In genomic region chr2:20667151-20667530, GRCh38 we compare ENCODE assay signal across 9 cellular contexts. TPM values are rescaled to one million over a fixed set of nuclear protein-coding genes. Genes with fewer than 3 reads are reported as not detected.
DNase-seq lines count a peak whose midpoint lies in the region; ATAC-seq, FAIRE-seq and TF ChIP-seq lines count a peak whose summit lies in the region.
"Had no signal": no experiment of that assay in that cellular context is flagged by ENCODE, and none has a peak within 500 bp of the region (broad histone marks: within the 10 kb centered on the region; RNA-seq: fewer than 3 reads in every experiment).

No MANE protein-coding gene starts in this region.

- intact Hi-C loops in activated CD4-positive, alpha-beta memory T cell treated with anti-CD3 and anti-CD28 coated beads for 36 hours (cut with micrococcal nuclease) = no loop called here
- intact Hi-C loops in kidney (cut with DNase I) = no loop called here
- intact Hi-C loops in activated T-helper 2 cell treated with anti-CD3 and anti-CD28 coated beads, Interferon-gamma antibody, Interleukin-2, Interleukin-4, amounts not matched to agents 10 μg/mL and 5 μg/mL and 100 μg/mL, durations not matched to agents 14 hours and 24 hours and 36 hours (cut with micrococcal nuclease) = loop anchor here (5.0 to 10.0 kb wide), 2 partner anchors 448 to 1315 kb away; no protein-coding TSS in a partner anchor

- H3K27ac Mint-ChIP-seq in activated CD4-positive, alpha-beta memory T cell treated with anti-CD3 and anti-CD28 coated beads for 36 hours = no peak overlapping the region
- no peak overlapping the region for H3K27ac Mint-ChIP-seq in activated CD4-positive, alpha-beta memory T cell treated with anti-CD3 and anti-CD28 coated beads, Interleukin-2, amount 10 ng/mL, durations not matched to agents 7 days and 5 days
- H3K27ac Mint-ChIP-seq in WTC11 (no peak overlapping the region), type B pancreatic cell (no peak overlapping the region)
- no peak overlapping the region for H3K27ac Mint-ChIP-seq in activated T-helper 2 cell treated with anti-CD3 and anti-CD28 coated beads, Interferon-gamma antibody, Interleukin-2, Interleukin-4, amounts not matched to agents 10 μg/mL and 5 μg/mL and 100 μg/mL, durations not matched to agents 14 hours and 24 hours and 36 hours

- no peaks in the 10 kb centered on the region for H3K36me3 Mint-ChIP-seq in activated CD4-positive, alpha-beta memory T cell treated with anti-CD3 and anti-CD28 coated beads for 36 hours
- H3K36me3 Mint-ChIP-seq in activated CD4-positive, alpha-beta memory T cell treated with anti-CD3 and anti-CD28 coated beads, Interleukin-2, amount 10 ng/mL, durations not matched to agents 7 days and 5 days (ENCODE audit: low read depth) = no peaks in the 10 kb centered on the region
- H3K36me3 Mint-ChIP-seq in WTC11 (no peaks in the 10 kb centered on the region), type B pancreatic cell (no peaks in the 10 kb centered on the region)
- no peaks in the 10 kb centered on the region for H3K36me3 Mint-ChIP-seq in activated T-helper 2 cell treated with anti-CD3 and anti-CD28 coated beads, Interferon-gamma antibody, Interleukin-2, Interleukin-4, amounts not matched to agents 10 μg/mL and 5 μg/mL and 100 μg/mL, durations not matched to agents 14 hours and 24 hours and 36 hours (ENCODE audit: low read depth)
- H3K36me3 Mint-ChIP-seq: brain had no signal

- H3K4me1 Mint-ChIP-seq in activated CD4-positive, alpha-beta memory T cell treated with anti-CD3 and anti-CD28 coated beads for 36 hours (ENCODE audit: low read depth) = peaks cover 9% of the 10 kb centered on the region
- peaks cover 13% of the 10 kb centered on the region for H3K4me1 Mint-ChIP-seq in activated CD4-positive, alpha-beta memory T cell treated with anti-CD3 and anti-CD28 coated beads, Interleukin-2, amount 10 ng/mL, durations not matched to agents 7 days and 5 days
- H3K4me1 Mint-ChIP-seq in WTC11 = peaks cover 42% of the 10 kb centered on the region
- H3K4me1 Mint-ChIP-seq in type B pancreatic cell (ENCODE audit: unreplicated experiment) = peaks cover 4% of the 10 kb centered on the region
- H3K4me1 Mint-ChIP-seq in activated T-helper 2 cell treated with anti-CD3 and anti-CD28 coated beads, Interferon-gamma antibody, Interleukin-2, Interleukin-4, amounts not matched to agents 10 μg/mL and 5 μg/mL and 100 μg/mL, durations not matched to agents 14 hours and 24 hours and 36 hours (ENCODE audit: low read depth) = no peaks in the 10 kb centered on the region

- H3K4me3 Mint-ChIP-seq in activated CD4-positive, alpha-beta memory T cell treated with anti-CD3 and anti-CD28 coated beads for 36 hours = no peak overlapping the region
- H3K4me3 Mint-ChIP-seq in activated CD4-positive, alpha-beta memory T cell treated with anti-CD3 and anti-CD28 coated beads, Interleukin-2, amount 10 ng/mL, durations not matched to agents 7 days and 5 days = no peak overlapping the region
- H3K4me3 Mint-ChIP-seq in WTC11 (peak overlapping the region; percentile 53), type B pancreatic cell (no peak overlapping the region)
- H3K4me3 Mint-ChIP-seq in activated T-helper 2 cell treated with anti-CD3 and anti-CD28 coated beads, Interferon-gamma antibody, Interleukin-2, Interleukin-4, amounts not matched to agents 10 μg/mL and 5 μg/mL and 100 μg/mL, durations not matched to agents 14 hours and 24 hours and 36 hours (ENCODE audit: low read depth) = no peak overlapping the region

- CTCF ChIA-PET in activated CD4-positive, alpha-beta memory T cell treated with anti-CD3 and anti-CD28 coated beads for 36 hours (lab: Charles Lee) = interaction anchor here (0.8 to 3.4 kb wide), 3 partner anchors 10 to 220 kb away, joined by 3 to 18 read pairs (median 3); partner anchors contain the start of genes HS1BP3 and RHOB
- CTCF ChIA-PET in activated CD4-positive, alpha-beta memory T cell treated with anti-CD3 and anti-CD28 coated beads, Interleukin-2, amount 10 ng/mL, durations not matched to agents 7 days and 5 days (lab: Charles Lee) = interaction anchor here (1.3 kb wide), 1 partner anchor 11 kb away, joined by 4 read pairs; no protein-coding TSS in a partner anchor
- CTCF ChIA-PET in WTC11 (lab: Charles Lee) = interaction anchor here (0.6 to 8.9 kb wide), 11 partner anchors 7 to 1787 kb away, joined by 3 to 329 read pairs (median 3); partner anchors contain the start of genes HS1BP3 and RHOB

- no peak overlapping the region for H3K27ac ChIP-seq in kidney (ENCODE audit: low read depth in 2 of 2, low read length in 2 of 2)

- TF ChIP-seq CTCF in WTC11 (IDR thresholded peaks at IDR 0.05) = no peak; the same call in 1 of the 2 replicates
- no peak for TF ChIP-seq CTCF in kidney (IDR thresholded peaks at IDR 0.05; ENCODE audit: borderline replicate concordance, extremely low read depth, insufficient read depth)
- TF ChIP-seq CTCF in type B pancreatic cell (conservative IDR thresholded peaks at IDR 0.05) = peak; percentile 25

- no peaks in the 10 kb centered on the region for H3K9me3 Mint-ChIP-seq in activated CD4-positive, alpha-beta memory T cell treated with anti-CD3 and anti-CD28 coated beads for 36 hours
- H3K9me3 Mint-ChIP-seq in activated CD4-positive, alpha-beta memory T cell treated with anti-CD3 and anti-CD28 coated beads, Interleukin-2, amount 10 ng/mL, durations not matched to agents 7 days and 5 days = no peaks in the 10 kb centered on the region
- no peaks in the 10 kb centered on the region for H3K9me3 Mint-ChIP-seq in WTC11
- no peaks in the 10 kb centered on the region for H3K9me3 Mint-ChIP-seq in type B pancreatic cell
- H3K9me3 Mint-ChIP-seq in activated T-helper 2 cell treated with anti-CD3 and anti-CD28 coated beads, Interferon-gamma antibody, Interleukin-2, Interleukin-4, amounts not matched to agents 10 μg/mL and 5 μg/mL and 100 μg/mL, durations not matched to agents 14 hours and 24 hours and 36 hours = no peaks in the 10 kb centered on the region

- FAIRE-seq in kidney (lab: Jason Lieb, UNC) = no peak

- peak; percentile 20 for DNase-seq in activated CD4-positive, alpha-beta memory T cell treated with anti-CD3 and anti-CD28 coated beads for 36 hours
- no peak for DNase-seq in activated CD4-positive, alpha-beta memory T cell treated with anti-CD3 and anti-CD28 coated beads, Interleukin-2, amount 10 ng/mL, durations not matched to agents 7 days and 5 days
- no peak for DNase-seq in WTC11 (ENCODE audit: low spot score)
- no peak for DNase-seq in kidney
- no peak for DNase-seq in type B pancreatic cell (ENCODE audit: extremely low spot score, unreplicated experiment)
- no peak for DNase-seq in activated T-helper 2 cell treated with anti-CD3 and anti-CD28 coated beads, Interferon-gamma antibody, Interleukin-2, Interleukin-4, amounts not matched to agents 10 μg/mL and 5 μg/mL and 100 μg/mL, durations not matched to agents 14 hours and 24 hours and 36 hours (ENCODE audit: low spot score)
- DNase-seq in T-helper 9 cell = no peak
- no peak for DNase-seq in GF-D8 (lab: John Stamatoyannopoulos, UW)

- POLR2A ChIA-PET in activated CD4-positive, alpha-beta memory T cell treated with anti-CD3 and anti-CD28 coated beads for 36 hours (lab: Charles Lee) = interaction anchor here (0.6 kb wide), 1 partner anchor 156 kb away, joined by 3 read pairs; the partner anchor contains the start of gene LDAH
- POLR2A ChIA-PET in activated CD4-positive, alpha-beta memory T cell treated with anti-CD3 and anti-CD28 coated beads, Interleukin-2, amount 10 ng/mL, durations not matched to agents 7 days and 5 days (lab: Charles Lee) = interaction anchor here (1.8 kb wide), 1 partner anchor 10 kb away, joined by 11 read pairs; no protein-coding TSS in a partner anchor
- POLR2A ChIA-PET in WTC11 (lab: Charles Lee) = interaction anchor here (1.4 kb wide), 1 partner anchor 221 kb away, joined by 3 read pairs; no protein-coding TSS in a partner anchor

- H3K36me3 ChIP-seq in kidney (ENCODE audit: control insufficient read depth in 1 of 2, insufficient read depth in 2 of 2, low read length in 2 of 2) = no peaks in the 10 kb centered on the region

- peaks cover 13 to 24% of the 10 kb centered on the region in 2 donors for H3K4me1 ChIP-seq in kidney (ENCODE audit: control insufficient read depth in 1 of 2, insufficient read depth in 1 of 2, low read depth in 1 of 2, low read length in 2 of 2)

- H3K27me3 Mint-ChIP-seq in activated CD4-positive, alpha-beta memory T cell treated with anti-CD3 and anti-CD28 coated beads for 36 hours = peaks cover 65% of the 10 kb centered on the region
- peaks cover 73% of the 10 kb centered on the region for H3K27me3 Mint-ChIP-seq in activated CD4-positive, alpha-beta memory T cell treated with anti-CD3 and anti-CD28 coated beads, Interleukin-2, amount 10 ng/mL, durations not matched to agents 7 days and 5 days
- peaks cover 96% of the 10 kb centered on the region for H3K27me3 Mint-ChIP-seq in WTC11 (ENCODE audit: low read depth)
- peaks cover 90% of the 10 kb centered on the region for H3K27me3 Mint-ChIP-seq in type B pancreatic cell
- H3K27me3 Mint-ChIP-seq in activated T-helper 2 cell treated with anti-CD3 and anti-CD28 coated beads, Interferon-gamma antibody, Interleukin-2, Interleukin-4, amounts not matched to agents 10 μg/mL and 5 μg/mL and 100 μg/mL, durations not matched to agents 14 hours and 24 hours and 36 hours (ENCODE audit: low read depth) = peaks cover 60% of the 10 kb centered on the region

- no peak overlapping the region for H3K9ac ChIP-seq in kidney (ENCODE audit: low read length in 2 of 2)

- peak; percentile 2 for ATAC-seq in WTC11

- no peaks in the 10 kb centered on the region for H3K9me3 ChIP-seq in kidney (ENCODE audit: control insufficient read depth in 1 of 2, low read length in 2 of 2)

- H3K4me3 ChIP-seq in kidney (ENCODE audit: low read length in 2 of 2) = peak overlapping the region; percentile 61 to 66

RNA-seq across cellular contexts. Expression of gene GDF7, which starts 0.2 kb away (rescaled TPM):
- under 1 TPM; 0.02 to 0.05 TPM for total RNA-seq in activated CD4-positive, alpha-beta memory T cell treated with anti-CD3 and anti-CD28 coated beads for 36 hours
- not detected for total RNA-seq in activated CD4-positive, alpha-beta memory T cell treated with anti-CD3 and anti-CD28 coated beads, Interleukin-2, amount 10 ng/mL, durations not matched to agents 7 days and 5 days
- total RNA-seq in WTC11 (2021) (0.18 to 0.55 TPM (median 0.23 TPM) in 3 replicates), kidney (12.5 TPM), type B pancreatic cell (ENCODE audit: low replicate concordance) (0.31 and 24.3 TPM in 2 replicates)
- 1.8 TPM for polyA plus RNA-seq in kidney (ENCODE audit: insufficient read depth, low read depth, low replicate concordance)
- total RNA-seq in activated T-helper 2 cell treated with anti-CD3 and anti-CD28 coated beads, Interferon-gamma antibody, Interleukin-2, Interleukin-4, amounts not matched to agents 10 μg/mL and 5 μg/mL and 100 μg/mL, durations not matched to agents 14 hours and 24 hours and 36 hours = 0.05 and 0.11 TPM in 2 replicates

RNA-seq across cellular contexts. Expression of gene HS1BP3, which starts 16.2 kb away (rescaled TPM):
- total RNA-seq in activated CD4-positive, alpha-beta memory T cell treated with anti-CD3 and anti-CD28 coated beads for 36 hours = 10 to 100 TPM; 10.1 to 10.4 TPM
- 10 to 100 TPM; 17.2 to 19.4 TPM for total RNA-seq in activated CD4-positive, alpha-beta memory T cell treated with anti-CD3 and anti-CD28 coated beads, Interleukin-2, amount 10 ng/mL, durations not matched to agents 7 days and 5 days
- total RNA-seq in WTC11 (2021) (17.9 to 20.1 TPM (median 19.8 TPM) in 3 replicates), kidney (35.5 TPM), type B pancreatic cell (ENCODE audit: low replicate concordance) (22.1 and 24.3 TPM in 2 replicates)
- polyA plus RNA-seq in kidney (ENCODE audit: insufficient read depth, low read depth, low replicate concordance) = 37.5 TPM
- 11.5 and 11.9 TPM in 2 replicates for total RNA-seq in activated T-helper 2 cell treated with anti-CD3 and anti-CD28 coated beads, Interferon-gamma antibody, Interleukin-2, Interleukin-4, amounts not matched to agents 10 μg/mL and 5 μg/mL and 100 μg/mL, durations not matched to agents 14 hours and 24 hours and 36 hours
